Comparison of ENCODE assay signal across 8 cellular contexts in the genomic region with DNA sequence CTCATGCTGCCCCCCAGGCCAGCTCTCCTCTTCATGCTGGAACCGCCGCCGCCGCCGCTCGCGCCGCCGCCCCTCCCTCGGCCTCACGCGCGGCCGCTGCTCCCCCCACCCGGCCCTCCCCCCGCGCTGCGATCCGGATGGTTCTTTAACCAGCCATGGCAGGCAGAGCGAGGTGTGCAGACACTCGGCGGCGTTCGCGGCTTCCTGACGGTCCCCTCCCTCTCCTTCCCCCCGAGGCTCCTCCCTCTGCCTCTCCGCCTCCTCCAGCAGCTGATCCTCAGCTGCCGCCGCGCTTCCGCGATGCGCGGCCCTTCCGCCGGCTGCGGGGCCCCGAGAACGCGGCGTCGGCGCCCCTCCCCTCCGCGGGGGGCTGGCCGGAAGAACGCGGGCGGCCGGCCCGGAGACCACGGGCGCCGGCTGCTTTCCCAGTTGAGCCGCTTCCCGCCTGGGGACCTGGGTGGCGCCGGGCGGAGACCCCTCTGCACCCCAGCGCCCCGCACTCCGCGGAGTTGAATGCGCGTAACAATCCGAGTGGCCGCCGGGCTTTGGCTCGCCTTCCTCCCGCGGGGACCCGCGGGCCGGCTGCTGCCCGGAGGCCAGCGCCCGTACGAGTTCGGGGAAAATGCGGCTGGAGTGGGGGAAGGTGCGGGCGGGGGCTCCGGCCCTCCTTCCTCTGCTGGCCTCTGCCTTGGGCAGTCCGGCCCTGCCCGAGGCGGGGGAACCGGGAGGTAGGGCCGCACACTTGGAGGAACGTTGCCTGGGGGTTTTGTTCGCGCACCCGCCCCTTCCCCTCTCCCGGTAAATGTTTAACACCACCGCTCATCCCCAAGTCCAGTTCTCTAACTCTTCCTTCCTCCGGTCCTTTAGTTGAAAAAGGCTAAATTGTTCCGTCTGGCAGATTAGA. TPM values are rescaled to one million over a fixed set of nuclear protein-coding genes. Genes with fewer than 3 reads are reported as not detected.
DNase-seq lines count a peak whose midpoint lies in the region; FAIRE-seq and TF ChIP-seq lines count a peak whose summit lies in the region.

A gene with protein sequence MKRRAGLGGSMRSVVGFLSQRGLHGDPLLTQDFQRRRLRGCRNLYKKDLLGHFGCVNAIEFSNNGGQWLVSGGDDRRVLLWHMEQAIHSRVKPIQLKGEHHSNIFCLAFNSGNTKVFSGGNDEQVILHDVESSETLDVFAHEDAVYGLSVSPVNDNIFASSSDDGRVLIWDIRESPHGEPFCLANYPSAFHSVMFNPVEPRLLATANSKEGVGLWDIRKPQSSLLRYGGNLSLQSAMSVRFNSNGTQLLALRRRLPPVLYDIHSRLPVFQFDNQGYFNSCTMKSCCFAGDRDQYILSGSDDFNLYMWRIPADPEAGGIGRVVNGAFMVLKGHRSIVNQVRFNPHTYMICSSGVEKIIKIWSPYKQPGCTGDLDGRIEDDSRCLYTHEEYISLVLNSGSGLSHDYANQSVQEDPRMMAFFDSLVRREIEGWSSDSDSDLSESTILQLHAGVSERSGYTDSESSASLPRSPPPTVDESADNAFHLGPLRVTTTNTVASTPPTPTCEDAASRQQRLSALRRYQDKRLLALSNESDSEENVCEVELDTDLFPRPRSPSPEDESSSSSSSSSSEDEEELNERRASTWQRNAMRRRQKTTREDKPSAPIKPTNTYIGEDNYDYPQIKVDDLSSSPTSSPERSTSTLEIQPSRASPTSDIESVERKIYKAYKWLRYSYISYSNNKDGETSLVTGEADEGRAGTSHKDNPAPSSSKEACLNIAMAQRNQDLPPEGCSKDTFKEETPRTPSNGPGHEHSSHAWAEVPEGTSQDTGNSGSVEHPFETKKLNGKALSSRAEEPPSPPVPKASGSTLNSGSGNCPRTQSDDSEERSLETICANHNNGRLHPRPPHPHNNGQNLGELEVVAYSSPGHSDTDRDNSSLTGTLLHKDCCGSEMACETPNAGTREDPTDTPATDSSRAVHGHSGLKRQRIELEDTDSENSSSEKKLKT (minus strand): TSS at position 176 of the 904 bp plus-strand sequence. CDS start 141 bp downstream, at position 35.

- peak within 1 kb of the TSS; percentile 90 for H3K27ac Mint-ChIP-seq in activated naive CD4-positive, alpha-beta T cell treated with anti-CD3 and anti-CD28 coated beads for 36 hours

- peak within 1 kb of the TSS; percentile 85 for H3K27ac ChIP-seq in neutrophil

- peak within 1 kb of the TSS; percentile 82 for H3K4me3 Mint-ChIP-seq in activated naive CD4-positive, alpha-beta T cell treated with anti-CD3 and anti-CD28 coated beads for 36 hours

- peak; percentile 45 for TF ChIP-seq POLR2A in NB4 (IDR thresholded peaks at IDR 0.05; ENCODE audit: extremely low read depth, insufficient read length)

- peak within 1 kb of the TSS; percentile 80 for H3K4me3 ChIP-seq in NB4 (ENCODE audit: low read depth, low read length)
- peak within 1 kb of the TSS; percentile 94 for H3K4me3 ChIP-seq in neutrophil (ENCODE audit: low read depth in 1 of 2, low read length in 1 of 2)

- FAIRE-seq in frontal cortex (lab: Jason Lieb, UNC) = no peak

- peaks cover 32% of the 10 kb centered on the region for H3K4me1 Mint-ChIP-seq in activated naive CD4-positive, alpha-beta T cell treated with anti-CD3 and anti-CD28 coated beads for 36 hours (ENCODE audit: low read depth)

- intact Hi-C loops in activated naive CD4-positive, alpha-beta T cell treated with anti-CD3 and anti-CD28 coated beads for 36 hours (cut with micrococcal nuclease) = loop anchor here (1.0 to 2.0 kb wide), 5 partner anchors 24 to 614 kb away; a partner anchor contains a TSS

- no peaks in the 10 kb centered on the region for H3K9me3 Mint-ChIP-seq in activated naive CD4-positive, alpha-beta T cell treated with anti-CD3 and anti-CD28 coated beads for 36 hours

- H3K36me3 ChIP-seq in neutrophil = peaks cover 7% of the 10 kb centered on the region

- H3K9me3 ChIP-seq in neutrophil = no peaks in the 10 kb centered on the region

- no peaks in the 10 kb centered on the region for H3K27me3 Mint-ChIP-seq in activated naive CD4-positive, alpha-beta T cell treated with anti-CD3 and anti-CD28 coated beads for 36 hours (ENCODE audit: low read depth)

- H3K36me3 Mint-ChIP-seq in activated naive CD4-positive, alpha-beta T cell treated with anti-CD3 and anti-CD28 coated beads for 36 hours (ENCODE audit: low read depth) = peaks cover 9% of the 10 kb centered on the region

- TF ChIP-seq CTCF in NB4 (IDR thresholded peaks at IDR 0.05; ENCODE audit: low read depth, low read length) (no peak), neutrophil (IDR thresholded peaks at IDR 0.05) (peak; percentile 32), subcutaneous adipose tissue (IDR thresholded peaks at IDR 0.05; ENCODE audit: low read depth) (no peak)

- POLR2A ChIA-PET in HEK293T (lab: Yijun Ruan, JAX) = interaction anchor here (0.6 to 2.8 kb wide), 4 partner anchors 18 to 242 kb away, joined by 3 to 24 read pairs (median 10); no protein-coding TSS in a partner anchor

- H3K4me1 ChIP-seq in neutrophil (ENCODE audit: control insufficient read depth in 1 of 2, insufficient read depth in 1 of 2, low read depth in 1 of 2, low read length in 1 of 2) = peaks cover 18 to 19% of the 10 kb centered on the region in 2 experiments

- CTCF ChIA-PET in HEK293T (lab: Yijun Ruan, JAX) = interaction anchor here (0.5 to 3.8 kb wide), 3 partner anchors 10 to 23 kb away, joined by 3 to 21 read pairs (median 3); no protein-coding TSS in a partner anchor
- CTCF ChIA-PET in activated naive CD4-positive, alpha-beta T cell treated with anti-CD3 and anti-CD28 coated beads for 36 hours (lab: Charles Lee) = interaction anchor here (1.0 to 1.6 kb wide), 3 partner anchors 17 to 35 kb away, joined by 3 to 5 read pairs (median 4); no protein-coding TSS in a partner anchor

- DNase-seq in GM03348 (ENCODE audit: low spot score) (peak; percentile 98), HEK293T (ENCODE audit: extremely low spot score) (peak; percentile 91), NB4 (ENCODE audit: low read depth) (peak; percentile 96), SK-N-DZ (ENCODE audit: low spot score) (peak; percentile 87), frontal cortex (ENCODE audit: low spot score in 2 of 2) (peak; percentile 93 to 96)
- peak; percentile 95 for DNase-seq in activated naive CD4-positive, alpha-beta T cell treated with anti-CD3 and anti-CD28 coated beads for 36 hours

- peaks cover 51% of the 10 kb centered on the region for H3K27me3 ChIP-seq in neutrophil

TF ChIP-seq in HEK293T, 16 proteins besides CTCF, POLR2A, EP300 and RAD21:
- TF ChIP-seq BHLHE40 (IDR thresholded peaks at IDR 0.05; ENCODE audit: borderline replicate concordance) = no peak
- peak; percentile 2; the same call in 1 of the 2 replicates for TF ChIP-seq FOXM1 (IDR thresholded peaks at IDR 0.05; ENCODE audit: borderline replicate concordance)

RNA-seq across cellular contexts. Expression of the gene that starts here (rescaled TPM):
- polyA plus RNA-seq in SK-N-DZ (2014; cell fraction: cytosol; rRNA removed) = 10.3 and 13.7 TPM in 2 replicates
- polyA plus RNA-seq in SK-N-DZ (2014; cell fraction: nucleus; rRNA removed) = 15.7 and 28.7 TPM in 2 replicates
- total RNA-seq in activated naive CD4-positive, alpha-beta T cell treated with anti-CD3 and anti-CD28 coated beads for 36 hours = 10 to 100 TPM; 34.5 to 35.1 TPM
- total RNA-seq in frontal cortex (33.8 TPM), subcutaneous adipose tissue (10 to 100 TPM; 36.4 to 47.7 (median 40.2) TPM)

Comparison
In these comparisons a context has a peak if more than half of its experiments do, and no peak if none do; other contexts are left out.
1. Peak in every context shown above with its lines: DNase-seq, H3K4me3 ChIP-seq and H3K27ac ChIP-seq.